In the genomic region with DNA sequence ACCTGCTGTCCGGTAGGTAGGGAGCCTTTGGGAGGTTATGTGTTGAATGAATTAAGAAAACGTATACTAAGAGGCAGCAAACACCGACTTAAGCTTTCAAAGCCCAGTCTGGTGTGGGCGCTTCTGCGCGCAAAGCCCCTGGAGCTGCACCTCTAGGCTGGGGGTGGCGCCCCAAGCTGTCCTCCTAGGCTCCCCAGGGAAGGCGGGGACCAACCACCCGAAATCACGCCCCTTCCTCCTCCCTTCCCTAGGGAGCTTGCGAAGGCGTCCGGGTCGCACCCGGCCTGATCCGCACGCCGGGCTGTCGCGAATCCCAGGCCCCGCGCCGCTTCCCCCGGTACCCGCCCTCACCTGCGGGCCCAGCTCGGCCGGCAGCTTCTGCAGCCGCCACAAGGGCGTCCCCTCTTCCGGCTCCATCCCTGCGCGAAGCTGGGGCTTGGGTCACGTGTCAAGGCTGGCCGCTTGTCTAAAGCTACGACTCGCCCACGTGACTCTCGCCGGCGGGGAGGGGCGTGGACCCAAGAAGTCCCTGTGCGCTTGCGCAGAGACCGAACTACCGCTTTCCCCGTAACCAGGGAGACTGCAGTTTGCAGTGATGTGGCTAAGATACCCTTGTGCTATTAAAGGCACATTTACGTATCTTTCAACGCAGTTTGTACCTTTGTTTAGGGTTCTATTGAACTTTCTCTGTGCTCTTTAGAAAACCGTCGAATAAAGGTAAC, we compare ENCODE assay signal across 1 cellular context.
TF ChIP-seq lines count a peak whose summit lies in the region.

Gene COMMD8 (minus strand): TSS at position 468 of the 722 bp plus-strand sequence. CDS start 51 bp downstream, at position 417.

TF ChIP-seq in HepG2, 621 proteins besides CTCF, POLR2A, EP300 and RAD21 (continued from another document and continues in another):
- TF ChIP-seq, protein P1, sequence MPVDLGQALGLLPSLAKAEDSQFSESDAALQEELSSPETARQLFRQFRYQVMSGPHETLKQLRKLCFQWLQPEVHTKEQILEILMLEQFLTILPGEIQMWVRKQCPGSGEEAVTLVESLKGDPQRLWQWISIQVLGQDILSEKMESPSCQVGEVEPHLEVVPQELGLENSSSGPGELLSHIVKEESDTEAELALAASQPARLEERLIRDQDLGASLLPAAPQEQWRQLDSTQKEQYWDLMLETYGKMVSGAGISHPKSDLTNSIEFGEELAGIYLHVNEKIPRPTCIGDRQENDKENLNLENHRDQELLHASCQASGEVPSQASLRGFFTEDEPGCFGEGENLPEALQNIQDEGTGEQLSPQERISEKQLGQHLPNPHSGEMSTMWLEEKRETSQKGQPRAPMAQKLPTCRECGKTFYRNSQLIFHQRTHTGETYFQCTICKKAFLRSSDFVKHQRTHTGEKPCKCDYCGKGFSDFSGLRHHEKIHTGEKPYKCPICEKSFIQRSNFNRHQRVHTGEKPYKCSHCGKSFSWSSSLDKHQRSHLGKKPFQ (CRISPR knock-in tag; IDR thresholded peaks at IDR 0.05; ENCODE audit: insufficient replicate concordance): no peak
- TF ChIP-seq TARDBP (CRISPR knock-in tag; IDR thresholded peaks at IDR 0.05): peak; percentile 87; the same call in 1 of the 2 replicates
- TF ChIP-seq ZFYVE20 (CRISPR knock-in tag; IDR thresholded peaks at IDR 0.05; ENCODE audit: borderline replicate concordance, low read depth): no peak
- TF ChIP-seq KDM5A (IDR thresholded peaks at IDR 0.05; ENCODE audit: borderline replicate concordance, low read length): peak; percentile 28; the same call in 1 of the 2 replicates
- no peak for TF ChIP-seq IKZF1 (IDR thresholded peaks at IDR 0.05)
- TF ChIP-seq ZNF121 (CRISPR knock-in tag; IDR thresholded peaks at IDR 0.05): no peak
- TF ChIP-seq ATF7-NPFF (CRISPR knock-in tag; IDR thresholded peaks at IDR 0.05; ENCODE audit: low read depth): no peak
- peak; percentile 56 for TF ChIP-seq ZNF781 (CRISPR knock-in tag; IDR thresholded peaks at IDR 0.05; ENCODE audit: borderline replicate concordance, not compliant biosample characterization)
- TF ChIP-seq ZNF362 (CRISPR knock-in tag; IDR thresholded peaks at IDR 0.05; ENCODE audit: borderline replicate concordance): no peak
- TF ChIP-seq ZNF446 (CRISPR knock-in tag; IDR thresholded peaks at IDR 0.05): peak; percentile 35; the same call in 1 of the 2 replicates
- peak; percentile 95 for TF ChIP-seq REPIN1 (CRISPR knock-in tag; IDR thresholded peaks at IDR 0.05; ENCODE audit: borderline replicate concordance, low read depth)
- peak; percentile 56; the same call in 1 of the 2 replicates for TF ChIP-seq ZNF747 (CRISPR knock-in tag; IDR thresholded peaks at IDR 0.05; ENCODE audit: borderline replicate concordance)
- TF ChIP-seq ZSCAN29 (CRISPR knock-in tag; conservative IDR thresholded peaks at IDR 0.05): no peak
- no peak for TF ChIP-seq POLR2AphosphoS2 (IDR thresholded peaks at IDR 0.05; ENCODE audit: low read depth, low read length)
- TF ChIP-seq ZNF816 (CRISPR knock-in tag; IDR thresholded peaks at IDR 0.05; ENCODE audit: borderline replicate concordance): peak; percentile 76; the same call in 1 of the 2 replicates
- TF ChIP-seq STAG1 (CRISPR knock-in tag; IDR thresholded peaks at IDR 0.05): no peak; the same call in 1 of the 2 replicates
- no peak for TF ChIP-seq NFE2L2 (IDR thresholded peaks at IDR 0.05; ENCODE audit: low read length)
- TF ChIP-seq GMEB2 (CRISPR knock-in tag; IDR thresholded peaks at IDR 0.05; ENCODE audit: low read depth): no peak
- TF ChIP-seq ZNF616 (CRISPR knock-in tag; IDR thresholded peaks at IDR 0.05; ENCODE audit: low read depth): no peak
- TF ChIP-seq DRAP1 (CRISPR knock-in tag; IDR thresholded peaks at IDR 0.05): peak; percentile 89
- no peak for TF ChIP-seq ZNF432 (CRISPR knock-in tag; IDR thresholded peaks at IDR 0.05; ENCODE audit: borderline replicate concordance)
- TF ChIP-seq SYNCRIP (IDR thresholded peaks at IDR 0.05; ENCODE audit: insufficient read depth, low read depth, low read length): no peak
- TF ChIP-seq MTA3 (CRISPR knock-in tag; IDR thresholded peaks at IDR 0.05): no peak
- TF ChIP-seq SALL2 (CRISPR knock-in tag; IDR thresholded peaks at IDR 0.05): no peak
- no peak for TF ChIP-seq ZNF652 (CRISPR knock-in tag; IDR thresholded peaks at IDR 0.05; ENCODE audit: borderline replicate concordance, low read depth)
- no peak for TF ChIP-seq ZNF30 (CRISPR knock-in tag; IDR thresholded peaks at IDR 0.05)
- no peak for TF ChIP-seq RERE (CRISPR knock-in tag; IDR thresholded peaks at IDR 0.05; ENCODE audit: low read depth)
- TF ChIP-seq ZNF552 (CRISPR knock-in tag; IDR thresholded peaks at IDR 0.05; ENCODE audit: borderline replicate concordance): 0 out of 2 replicates have a peak, but pooled peaks have one; percentile 34
- peak; percentile 84; the same call in 1 of the 2 replicates for TF ChIP-seq ZNF232 (CRISPR knock-in tag; IDR thresholded peaks at IDR 0.05; ENCODE audit: borderline replicate concordance)
- no peak for TF ChIP-seq ONECUT2 (CRISPR knock-in tag; IDR thresholded peaks at IDR 0.05)
- TF ChIP-seq KMT2A (CRISPR knock-in tag; IDR thresholded peaks at IDR 0.05): 0 out of 2 replicates have a peak, but pooled peaks have one; percentile 63
- TF ChIP-seq, protein P2, sequence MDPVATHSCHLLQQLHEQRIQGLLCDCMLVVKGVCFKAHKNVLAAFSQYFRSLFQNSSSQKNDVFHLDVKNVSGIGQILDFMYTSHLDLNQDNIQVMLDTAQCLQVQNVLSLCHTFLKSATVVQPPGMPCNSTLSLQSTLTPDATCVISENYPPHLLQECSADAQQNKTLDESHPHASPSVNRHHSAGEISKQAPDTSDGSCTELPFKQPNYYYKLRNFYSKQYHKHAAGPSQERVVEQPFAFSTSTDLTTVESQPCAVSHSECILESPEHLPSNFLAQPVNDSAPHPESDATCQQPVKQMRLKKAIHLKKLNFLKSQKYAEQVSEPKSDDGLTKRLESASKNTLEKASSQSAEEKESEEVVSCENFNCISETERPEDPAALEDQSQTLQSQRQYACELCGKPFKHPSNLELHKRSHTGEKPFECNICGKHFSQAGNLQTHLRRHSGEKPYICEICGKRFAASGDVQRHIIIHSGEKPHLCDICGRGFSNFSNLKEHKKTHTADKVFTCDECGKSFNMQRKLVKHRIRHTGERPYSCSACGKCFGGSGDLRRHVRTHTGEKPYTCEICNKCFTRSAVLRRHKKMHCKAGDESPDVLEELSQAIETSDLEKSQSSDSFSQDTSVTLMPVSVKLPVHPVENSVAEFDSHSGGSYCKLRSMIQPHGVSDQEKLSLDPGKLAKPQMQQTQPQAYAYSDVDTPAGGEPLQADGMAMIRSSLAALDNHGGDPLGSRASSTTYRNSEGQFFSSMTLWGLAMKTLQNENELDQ (CRISPR knock-in tag; IDR thresholded peaks at IDR 0.05; ENCODE audit: borderline replicate concordance): no peak
- no peak for TF ChIP-seq NFRKB (IDR thresholded peaks at IDR 0.05)
- no peak for TF ChIP-seq PLRG1 (conservative IDR thresholded peaks at IDR 0.05)
- TF ChIP-seq ZNF136 (CRISPR knock-in tag; IDR thresholded peaks at IDR 0.05; ENCODE audit: low read depth): 0 out of 2 replicates have a peak, but pooled peaks have one; percentile 62
- TF ChIP-seq ATM (IDR thresholded peaks at IDR 0.05; ENCODE audit: borderline replicate concordance): no peak
- TF ChIP-seq CEBPZ (IDR thresholded peaks at IDR 0.05; ENCODE audit: low read length): no peak
- TF ChIP-seq MTF1 (CRISPR knock-in tag; IDR thresholded peaks at IDR 0.05): no peak
- TF ChIP-seq, protein P3, sequence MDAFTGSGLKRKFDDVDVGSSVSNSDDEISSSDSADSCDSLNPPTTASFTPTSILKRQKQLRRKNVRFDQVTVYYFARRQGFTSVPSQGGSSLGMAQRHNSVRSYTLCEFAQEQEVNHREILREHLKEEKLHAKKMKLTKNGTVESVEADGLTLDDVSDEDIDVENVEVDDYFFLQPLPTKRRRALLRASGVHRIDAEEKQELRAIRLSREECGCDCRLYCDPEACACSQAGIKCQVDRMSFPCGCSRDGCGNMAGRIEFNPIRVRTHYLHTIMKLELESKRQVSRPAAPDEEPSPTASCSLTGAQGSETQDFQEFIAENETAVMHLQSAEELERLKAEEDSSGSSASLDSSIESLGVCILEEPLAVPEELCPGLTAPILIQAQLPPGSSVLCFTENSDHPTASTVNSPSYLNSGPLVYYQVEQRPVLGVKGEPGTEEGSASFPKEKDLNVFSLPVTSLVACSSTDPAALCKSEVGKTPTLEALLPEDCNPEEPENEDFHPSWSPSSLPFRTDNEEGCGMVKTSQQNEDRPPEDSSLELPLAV (CRISPR knock-in tag; conservative IDR thresholded peaks at IDR 0.05; ENCODE audit: low read depth): no peak
- no peak for TF ChIP-seq NCOA5 (CRISPR knock-in tag; IDR thresholded peaks at IDR 0.05)
- no peak for TF ChIP-seq PCBP2 (optimal IDR thresholded peaks at IDR 0.05; ENCODE audit: low read depth, low read length, poor library complexity, severe bottlenecking)
- no peak; the same call in 1 of the 2 replicates for TF ChIP-seq ZNF546 (CRISPR knock-in tag; conservative IDR thresholded peaks at IDR 0.05)
- TF ChIP-seq ZNF234 (CRISPR knock-in tag; conservative IDR thresholded peaks at IDR 0.05): no peak
- TF ChIP-seq SALL1 (CRISPR knock-in tag; IDR thresholded peaks at IDR 0.05): peak; percentile 83
- TF ChIP-seq ZBTB21 (CRISPR knock-in tag; IDR thresholded peaks at IDR 0.05): no peak
